ENCODE assay signal across 21 cellular contexts in the genomic region with DNA sequence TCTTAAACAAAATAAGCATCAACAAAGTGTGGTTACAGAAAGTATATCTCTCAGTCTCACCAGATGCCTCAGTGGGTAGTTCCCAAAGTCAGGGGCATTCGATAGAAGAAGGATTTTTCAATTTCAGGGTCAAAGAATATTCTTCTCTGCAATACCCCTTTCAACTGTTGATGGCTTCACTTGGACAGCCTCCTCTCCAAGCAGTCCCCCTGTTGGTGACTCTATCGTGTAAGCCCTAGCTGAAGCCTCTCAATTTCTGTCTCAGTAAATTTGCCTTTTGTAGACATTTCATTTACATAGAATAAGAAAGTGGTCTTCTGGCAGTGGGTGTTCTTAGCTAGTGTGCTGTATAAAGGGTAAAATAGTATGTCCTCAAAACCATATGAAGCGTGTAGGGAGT. TPM values are rescaled to one million over a fixed set of nuclear protein-coding genes. Genes with fewer than 3 reads are reported as not detected.
"Had no signal": no experiment of that assay in that cellular context is flagged by ENCODE, and none has a peak within 500 bp of the region (broad histone marks: within the 10 kb centered on the region; RNA-seq: fewer than 3 reads in every experiment).

No MANE protein-coding gene starts in this region.

- H3K4me3 Mint-ChIP-seq: activated CD8-positive, alpha-beta T cell treated with anti-CD3 and anti-CD28 coated beads for 36 hours; activated naive CD8-positive, alpha-beta T cell; dendritic cell treated with granulocyte-macrophage colony-stimulating factor and Interleukin-4, amounts not matched to agents 40 ng/mL and 50 ng/mL, for 4 days; naive B cell; T-helper 1 cell treated with Interleukin-12 subunit alpha and Interleukin-12 subunit beta and Interleukin-4 antibody, amounts not matched to agents 30 μg/mL and 1 μg/mL, for 36 hours had no signal

- H3K27me3 Mint-ChIP-seq: activated CD8-positive, alpha-beta T cell treated with anti-CD3 and anti-CD28 coated beads for 36 hours; activated naive CD8-positive, alpha-beta T cell; dendritic cell treated with granulocyte-macrophage colony-stimulating factor and Interleukin-4, amounts not matched to agents 40 ng/mL and 50 ng/mL, for 4 days; naive B cell had no signal

- H3K4me1 ChIP-seq: gastroesophageal sphincter, parathyroid adenoma, tibial nerve had no signal

- ATAC-seq: gastroesophageal sphincter, heart right ventricle had no signal

- H3K4me3 ChIP-seq: body of pancreas, gastroesophageal sphincter, heart right ventricle, tibial nerve had no signal

- H3K79me2 ChIP-seq: parathyroid adenoma had no signal

- H3K27me3 ChIP-seq: body of pancreas, gastroesophageal sphincter, heart right ventricle, tibial nerve had no signal

- H3K36me3 Mint-ChIP-seq: naive B cell had no signal

- H3K27ac Mint-ChIP-seq: activated CD8-positive, alpha-beta T cell treated with anti-CD3 and anti-CD28 coated beads for 36 hours; activated naive CD8-positive, alpha-beta T cell; dendritic cell treated with granulocyte-macrophage colony-stimulating factor and Interleukin-4, amounts not matched to agents 40 ng/mL and 50 ng/mL, for 4 days; naive B cell; T-helper 1 cell treated with Interleukin-12 subunit alpha and Interleukin-12 subunit beta and Interleukin-4 antibody, amounts not matched to agents 30 μg/mL and 1 μg/mL, for 36 hours had no signal

- H3K4me1 Mint-ChIP-seq: naive B cell had no signal

- H3K36me3 ChIP-seq: gastroesophageal sphincter, heart right ventricle, tibial nerve, WERI-Rb-1 had no signal

- H2AFZ ChIP-seq: parathyroid adenoma had no signal

- DNase-seq: activated CD4-positive, alpha-beta T cell treated with anti-CD3 and anti-CD28 coated beads for 48 hours; activated CD8-positive, alpha-beta memory T cell treated with anti-CD3 and anti-CD28 coated beads, Interleukin-2, amount 50 U/mL, for 4 hours; activated gamma-delta T cell; amniotic stem cell; cerebellar nuclear complex; heart right ventricle; naive B cell; stimulated activated CD4-positive, alpha-beta T cell treated with anti-CD3 and anti-CD28 coated beads, Interleukin-4, amount 100 ng/mL, for 1 hour; stimulated activated naive CD4-positive, alpha-beta T cell; WERI-Rb-1 had no signal

- H3K9me3 Mint-ChIP-seq: activated CD8-positive, alpha-beta T cell treated with anti-CD3 and anti-CD28 coated beads for 36 hours; dendritic cell treated with granulocyte-macrophage colony-stimulating factor and Interleukin-4, amounts not matched to agents 40 ng/mL and 50 ng/mL, for 4 days had no signal

- H3K9me3 ChIP-seq: body of pancreas, gastroesophageal sphincter had no signal

- H3K27ac ChIP-seq: gastroesophageal sphincter, heart right ventricle, parathyroid adenoma, tibial nerve, WERI-Rb-1 had no signal

- H3K9ac ChIP-seq: parathyroid adenoma had no signal

RNA-seq across cellular contexts. Expression of a gene that starts 11.3 kb away (rescaled TPM):
- total RNA-seq: activated CD8-positive, alpha-beta T cell treated with anti-CD3 and anti-CD28 coated beads for 36 hours; body of pancreas; gastroesophageal sphincter; heart right ventricle; lung microvascular endothelial cell; subcutaneous adipose tissue; tibial nerve had no signal
- polyA plus RNA-seq: esophagus, heart right ventricle had no signal
